In genomic region chr1:59709333-59709732, GRCh38 we compare ENCODE assay signal across 20 cellular contexts.
DNase-seq lines count a peak whose midpoint lies in the region; ATAC-seq and TF ChIP-seq lines count a peak whose summit lies in the region.
"Had no signal": no experiment of that assay in that cellular context is flagged by ENCODE, and none has a peak within 500 bp of the region (broad histone marks: within the 10 kb centered on the region; RNA-seq: fewer than 3 reads in every experiment).

No MANE protein-coding gene starts in this region.

- no peak overlapping the region for H2BK20ac ChIP-seq in IMR-90 (ENCODE audit: low read depth, low read length)

- no peak for ATAC-seq in IMR-90 (ENCODE audit: low read depth)
- ATAC-seq in lower lobe of right lung = peak; percentile 71
- ATAC-seq in T-cell (replicated peaks in 1 of 4) = no peak
- ATAC-seq: A549; CD8-positive, alpha-beta T cell; GM23338 had no signal

- TF ChIP-seq CTCF in IMR-90 (conservative IDR thresholded peaks at IDR 0.05; ENCODE audit: low read depth, low read length) (no peak), lower lobe of right lung (IDR thresholded peaks at IDR 0.05) (no peak)

- peaks cover 0 to 5% (median 3%) of the 10 kb centered on the region in 3 donors for H3K9me3 Mint-ChIP-seq in T-cell

- dilution Hi-C loops in IMR-90 (cut with HindIII; ENCODE audit: low sequenced_read_pairs, unreplicated experiment) = no loop called here

- H3K79me1 ChIP-seq in IMR-90 (ENCODE audit: low read depth in 1 of 2, low read length in 2 of 2) = no peaks in the 10 kb centered on the region

- H4K20me1 ChIP-seq in IMR-90 (ENCODE audit: insufficient read depth, low read length) = no peaks in the 10 kb centered on the region
- H4K20me1 ChIP-seq: BLaER1 treated with 17β-estradiol and CSF1 and Interleukin-3, amounts not matched to agents 10 nM and 100 nM had no signal

- H3K4me3 Mint-ChIP-seq in T-cell = no peak overlapping the region
- H3K4me3 Mint-ChIP-seq: B cell; CD8-positive, alpha-beta T cell; GM23338; HFFc6; IgD-negative memory B cell had no signal

- H2BK15ac ChIP-seq in IMR-90 (ENCODE audit: low read depth, low read length) = peak overlapping the region; percentile 29; the same call in 1 of the 3 replicates

- no TSS peak for BruUV-seq in IMR-90 (replicated peaks; lab: Mats Ljungman, UMichigan)

- H3K4me1 Mint-ChIP-seq in T-cell = no peaks in the 10 kb centered on the region
- H3K4me1 Mint-ChIP-seq: B cell, GM23338 had no signal

- H3K9me1 ChIP-seq in IMR-90 (ENCODE audit: insufficient read depth, low read length) = peaks cover 10% of the 10 kb centered on the region; the same call in 1 of the 2 replicates

- no peak overlapping the region for H3K4me2 ChIP-seq in IMR-90 (ENCODE audit: low read depth, low read length)
- H3K4me2 ChIP-seq: A549, GM23338 had no signal

- H3K4ac ChIP-seq in IMR-90 (ENCODE audit: low read depth, low read length) = 0 out of 2 replicates have a peak overlapping the region, but pooled peaks have one; percentile 19

- no peak overlapping the region for H3K27ac ChIP-seq in IMR-90 (ENCODE audit: insufficient read depth, low read length)
- no peak overlapping the region for H3K27ac ChIP-seq in lower lobe of right lung
- H3K27ac ChIP-seq: 22Rv1, A549, HL-60 had no signal

- in situ Hi-C loops in IMR-90 (cut with MboI; ENCODE audit: low sequenced_read_pairs) = loop anchor here (10.0 kb wide), 2 partner anchors 805 to 925 kb away; partner anchors contain the start of gene JUN

- no peak for TF ChIP-seq POLR2A in IMR-90 (IDR thresholded peaks at IDR 0.05; ENCODE audit: low read depth, low read length)

- peak overlapping the region; percentile 25; the same call in 1 of the 2 replicates for H2BK120ac ChIP-seq in IMR-90 (ENCODE audit: low read depth, low read length)

- peak overlapping the region; percentile 4; the same call in 1 of the 2 replicates for H2AK5ac ChIP-seq in IMR-90 (ENCODE audit: low read depth, low read length)

- no peaks in the 10 kb centered on the region for H3K36me3 ChIP-seq in IMR-90 (ENCODE audit: control insufficient read depth, insufficient read depth, low read length)
- H3K36me3 ChIP-seq in lower lobe of right lung = no peaks in the 10 kb centered on the region
- H3K36me3 ChIP-seq: BLaER1 treated with 17β-estradiol and CSF1 and Interleukin-3, amounts not matched to agents 10 nM and 100 nM had no signal

- no peak overlapping the region for H3K14ac ChIP-seq in IMR-90 (replicated peaks; ENCODE audit: low read depth, low read length)

- H4K8ac ChIP-seq in IMR-90 (ENCODE audit: low read depth in 2 of 2, low read length in 2 of 2) = no peak overlapping the region

- no peak overlapping the region for H3K4me3 ChIP-seq in IMR-90 (ENCODE audit: insufficient read depth, low read depth, low read length)
- H3K4me3 ChIP-seq in lower lobe of right lung = no peak overlapping the region
- H3K4me3 ChIP-seq: A549; BLaER1 treated with 17β-estradiol and CSF1 and Interleukin-3, amounts not matched to agents 10 nM and 100 nM; GM23338 had no signal

- H2AK9ac ChIP-seq in IMR-90 (replicated peaks; ENCODE audit: low read depth, low read length, poor library complexity) = no peak overlapping the region

- no peaks in the 10 kb centered on the region for H3K27me3 Mint-ChIP-seq in T-cell
- H3K27me3 Mint-ChIP-seq: B cell, IgD-negative memory B cell had no signal

- H3K36me3 Mint-ChIP-seq in T-cell = no peaks in the 10 kb centered on the region
- H3K36me3 Mint-ChIP-seq: CD8-positive, alpha-beta T cell had no signal

- no peak overlapping the region for H3K18ac ChIP-seq in IMR-90 (ENCODE audit: low read depth, low read length)

- H3K27me3 ChIP-seq in IMR-90 (ENCODE audit: control insufficient read depth, insufficient read depth, low read length) = no peaks in the 10 kb centered on the region
- H3K27me3 ChIP-seq in lower lobe of right lung (ENCODE audit: low read depth) = no peaks in the 10 kb centered on the region
- H3K27me3 ChIP-seq: BLaER1 treated with 17β-estradiol and CSF1 and Interleukin-3, amounts not matched to agents 10 nM and 100 nM had no signal

- DNase-seq in NCI-H82 (lab: John Stamatoyannopoulos, UW) = peak; percentile 74
- no peak for DNase-seq in NCI-H82 treated with DMSO at 0.1 percent for 48 hours (lab: John Stamatoyannopoulos, UW; ENCODE audit: unreplicated experiment)
- DNase-seq in IMR-90 = no peak
- DNase-seq in lower lobe of right lung = no peak
- DNase-seq in NCI-H2196 treated with DMSO at 0.1 percent for 48 hours (lab: John Stamatoyannopoulos, UW; ENCODE audit: unreplicated experiment) = no peak
- no peak for DNase-seq in AG08396 (ENCODE audit: low spot score)
- no peak for DNase-seq in T-cell
- DNase-seq: Calu3; CD8-positive, alpha-beta T cell; DMS79 treated with DMSO at 0.1 percent for 48 hours; GF-D8; HCEC 1CT; HFFc6 had no signal

- H2BK5ac ChIP-seq in IMR-90 (ENCODE audit: low read depth, low read length, poor library complexity, severe bottlenecking) = no peak overlapping the region

- POLR2A ChIA-PET in IMR-90 (lab: Charles Lee; ENCODE audit: unreplicated experiment) (no interaction called here), T-cell (lab: Charles Lee) (no interaction called here)

- CTCF ChIA-PET in IMR-90 (lab: Yijun Ruan, JAX) (no interaction called here), T-cell (lab: Charles Lee) (no interaction called here)

- no peak for TF ChIP-seq RAD21 in IMR-90 (IDR thresholded peaks at IDR 0.05; ENCODE audit: low read length)

- H3K9me3 ChIP-seq in IMR-90 (ENCODE audit: control insufficient read depth, insufficient read depth, low read length) = no peaks in the 10 kb centered on the region
- no peaks in the 10 kb centered on the region for H3K9me3 ChIP-seq in lower lobe of right lung
- H3K9me3 ChIP-seq: A549 had no signal

- no peak overlapping the region for H3K23ac ChIP-seq in IMR-90 (ENCODE audit: low read depth, low read length)

- H3K27ac Mint-ChIP-seq in T-cell = no peak overlapping the region
- H3K27ac Mint-ChIP-seq: B cell; CD8-positive, alpha-beta T cell; GM23338; HFFc6; IgD-negative memory B cell had no signal

- no peak overlapping the region for H3K9ac ChIP-seq in IMR-90 (ENCODE audit: low read depth, low read length)
- H3K9ac ChIP-seq: BLaER1 treated with 17β-estradiol and CSF1 and Interleukin-3, amounts not matched to agents 10 nM and 100 nM had no signal

- no CpG with 5 or more reads among the region's 3 CpGs for WGBS in IMR-90 (ENCODE audit: extremely low coverage in 2 of 2, insufficient read length in 1 of 2), 2 experiments

- no peak overlapping the region for H3K56ac ChIP-seq in IMR-90 (ENCODE audit: extremely low read depth, insufficient read depth, low read length)

- intact Hi-C loops in IMR-90 (cut with micrococcal nuclease) (no loop called here), lower lobe of right lung (cut with DNase I) (no loop called here)

- H4K91ac ChIP-seq in IMR-90 (ENCODE audit: insufficient read depth, low read depth, low read length) = no peak overlapping the region; the same call in 1 of the 2 replicates

- no peak overlapping the region for H4K5ac ChIP-seq in IMR-90 (ENCODE audit: low read depth, low read length)

- H3K4me1 ChIP-seq in IMR-90 (ENCODE audit: control insufficient read depth, insufficient read depth, low read length) (peaks cover 20% of the 10 kb centered on the region), lower lobe of right lung (peaks cover 20% of the 10 kb centered on the region)

- no peak overlapping the region for H2AFZ ChIP-seq in IMR-90 (replicated peaks; ENCODE audit: low read length, poor library complexity)
- H2AFZ ChIP-seq: GM23338 had no signal

TF ChIP-seq in IMR-90, 13 proteins besides CTCF, POLR2A, EP300 and RAD21:
- TF ChIP-seq RFX5 (IDR thresholded peaks at IDR 0.05; ENCODE audit: low read depth, low read length) (no peak), CEBPB (IDR thresholded peaks at IDR 0.05; ENCODE audit: low read depth, low read length) (no peak), BHLHE40 (IDR thresholded peaks at IDR 0.05; ENCODE audit: low read depth, low read length) (no peak), MXI1 (IDR thresholded peaks at IDR 0.05; ENCODE audit: borderline replicate concordance, low read depth, low read length) (no peak), MAZ (IDR thresholded peaks at IDR 0.05; ENCODE audit: borderline replicate concordance, low read depth, low read length) (no peak), MAFK (IDR thresholded peaks at IDR 0.05; ENCODE audit: low read depth, low read length) (no peak), SMC3 (IDR thresholded peaks at IDR 0.05; ENCODE audit: low read depth, low read length) (no peak), RCOR1 (IDR thresholded peaks at IDR 0.05; ENCODE audit: insufficient replicate concordance, low read length) (no peak), NFE2L2 (IDR thresholded peaks at IDR 0.05; ENCODE audit: low read depth, low read length) (no peak), CHD1 (IDR thresholded peaks at IDR 0.05; ENCODE audit: low read depth, low read length) (no peak)
- TF ChIP-seq, protein P1, sequence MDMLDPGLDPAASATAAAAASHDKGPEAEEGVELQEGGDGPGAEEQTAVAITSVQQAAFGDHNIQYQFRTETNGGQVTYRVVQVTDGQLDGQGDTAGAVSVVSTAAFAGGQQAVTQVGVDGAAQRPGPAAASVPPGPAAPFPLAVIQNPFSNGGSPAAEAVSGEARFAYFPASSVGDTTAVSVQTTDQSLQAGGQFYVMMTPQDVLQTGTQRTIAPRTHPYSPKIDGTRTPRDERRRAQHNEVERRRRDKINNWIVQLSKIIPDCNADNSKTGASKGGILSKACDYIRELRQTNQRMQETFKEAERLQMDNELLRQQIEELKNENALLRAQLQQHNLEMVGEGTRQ (IDR thresholded peaks at IDR 0.05; ENCODE audit: low read depth, low read length) = no peak
- TF ChIP-seq, protein P2, sequence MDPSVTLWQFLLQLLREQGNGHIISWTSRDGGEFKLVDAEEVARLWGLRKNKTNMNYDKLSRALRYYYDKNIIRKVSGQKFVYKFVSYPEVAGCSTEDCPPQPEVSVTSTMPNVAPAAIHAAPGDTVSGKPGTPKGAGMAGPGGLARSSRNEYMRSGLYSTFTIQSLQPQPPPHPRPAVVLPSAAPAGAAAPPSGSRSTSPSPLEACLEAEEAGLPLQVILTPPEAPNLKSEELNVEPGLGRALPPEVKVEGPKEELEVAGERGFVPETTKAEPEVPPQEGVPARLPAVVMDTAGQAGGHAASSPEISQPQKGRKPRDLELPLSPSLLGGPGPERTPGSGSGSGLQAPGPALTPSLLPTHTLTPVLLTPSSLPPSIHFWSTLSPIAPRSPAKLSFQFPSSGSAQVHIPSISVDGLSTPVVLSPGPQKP (IDR thresholded peaks at IDR 0.05; ENCODE audit: borderline replicate concordance, low read depth, low read length) = no peak

Comparison
In these comparisons a context has a peak if more than half of its experiments do, and no peak if none do; other contexts are left out.
1. ATAC-seq: peak in lower lobe of right lung (2 of 2); none in IMR-90 (single experiment) and T-cell (0 of 4).